1 cellular context compared by ENCODE assay signal in genomic region chr10:133497363-133497762, GRCh38.
A peak's percentile ranks its signal among the peaks of the same experiment; 100 is the strongest.
TF ChIP-seq lines count a peak whose summit lies in the region.

No MANE protein-coding gene starts in this region.

TF ChIP-seq in HepG2, 621 proteins besides CTCF, POLR2A, EP300 and RAD21 (continued from another document):
- TF ChIP-seq, protein P1, sequence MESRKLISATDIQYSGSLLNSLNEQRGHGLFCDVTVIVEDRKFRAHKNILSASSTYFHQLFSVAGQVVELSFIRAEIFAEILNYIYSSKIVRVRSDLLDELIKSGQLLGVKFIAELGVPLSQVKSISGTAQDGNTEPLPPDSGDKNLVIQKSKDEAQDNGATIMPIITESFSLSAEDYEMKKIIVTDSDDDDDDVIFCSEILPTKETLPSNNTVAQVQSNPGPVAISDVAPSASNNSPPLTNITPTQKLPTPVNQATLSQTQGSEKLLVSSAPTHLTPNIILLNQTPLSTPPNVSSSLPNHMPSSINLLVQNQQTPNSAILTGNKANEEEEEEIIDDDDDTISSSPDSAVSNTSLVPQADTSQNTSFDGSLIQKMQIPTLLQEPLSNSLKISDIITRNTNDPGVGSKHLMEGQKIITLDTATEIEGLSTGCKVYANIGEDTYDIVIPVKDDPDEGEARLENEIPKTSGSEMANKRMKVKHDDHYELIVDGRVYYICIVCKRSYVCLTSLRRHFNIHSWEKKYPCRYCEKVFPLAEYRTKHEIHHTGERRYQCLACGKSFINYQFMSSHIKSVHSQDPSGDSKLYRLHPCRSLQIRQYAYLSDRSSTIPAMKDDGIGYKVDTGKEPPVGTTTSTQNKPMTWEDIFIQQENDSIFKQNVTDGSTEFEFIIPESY (CRISPR knock-in tag; IDR thresholded peaks at IDR 0.05): peak; percentile 84
- TF ChIP-seq ZNF280B (CRISPR knock-in tag; IDR thresholded peaks at IDR 0.05; ENCODE audit: borderline replicate concordance): peak; percentile 97
- peak; percentile 81; the same call in 1 of the 2 replicates for TF ChIP-seq ZNF280D (CRISPR knock-in tag; IDR thresholded peaks at IDR 0.05)
